8 cellular contexts compared by ENCODE assay signal in genomic region chrX:75273483-75273882, GRCh38. TPM values are rescaled to one million over a fixed set of nuclear protein-coding genes. Genes with fewer than 3 reads are reported as not detected.
DNase-seq lines count a peak whose midpoint lies in the region; ATAC-seq, FAIRE-seq and TF ChIP-seq lines count a peak whose summit lies in the region.

No MANE protein-coding gene starts in this region.

- peaks cover 21% of the 10 kb centered on the region for H3K4me1 Mint-ChIP-seq in endothelial cell (ENCODE audit: unreplicated experiment)
- peaks cover 14 to 39% of the 10 kb centered on the region in 2 donors for H3K4me1 Mint-ChIP-seq in natural killer cell treated with Interleukin-12 subunit alpha and Interleukin-12 subunit beta and Interleukin-15 and Interleukin-18, amount 100 ng/mL, for 72 hours (ENCODE audit: low read depth in 2 of 2)

- no peaks in the 10 kb centered on the region for H3K9me3 Mint-ChIP-seq in endothelial cell (ENCODE audit: unreplicated experiment)
- H3K9me3 Mint-ChIP-seq in natural killer cell treated with Interleukin-12 subunit alpha and Interleukin-12 subunit beta and Interleukin-15 and Interleukin-18, amount 100 ng/mL, for 72 hours: no peaks in the 10 kb centered on the region

- TF ChIP-seq CTCF in GM12864 (IDR thresholded peaks at IDR 0.05; ENCODE audit: low read depth, low read length, missing control alignments): no peak
- TF ChIP-seq CTCF in endothelial cell (IDR thresholded peaks at IDR 0.05; ENCODE audit: unreplicated experiment): no peak
- TF ChIP-seq CTCF in D721Med (IDR thresholded peaks at IDR 0.05; ENCODE audit: insufficient read depth, missing control alignments): no peak

- in situ Hi-C loops in HAP-1 (cut with MboI; ENCODE audit: low sequenced_read_pairs): no loop called here

- FAIRE-seq in D721Med (lab: Jason Lieb, UNC): no peak

- peak overlapping the region; percentile 97 for H3K27ac Mint-ChIP-seq in endothelial cell (ENCODE audit: unreplicated experiment)
- peak overlapping the region; percentile 95 to 97 for H3K27ac Mint-ChIP-seq in natural killer cell treated with Interleukin-12 subunit alpha and Interleukin-12 subunit beta and Interleukin-15 and Interleukin-18, amount 100 ng/mL, for 72 hours

- H3K36me3 ChIP-seq in HAP-1 (replicated peaks): no peaks in the 10 kb centered on the region

- H3K4me1 ChIP-seq in HAP-1: peaks cover 25% of the 10 kb centered on the region

- peaks cover 4% of the 10 kb centered on the region for H3K27me3 Mint-ChIP-seq in endothelial cell (ENCODE audit: unreplicated experiment)
- peaks cover 0 to 11% of the 10 kb centered on the region in 2 donors for H3K27me3 Mint-ChIP-seq in natural killer cell treated with Interleukin-12 subunit alpha and Interleukin-12 subunit beta and Interleukin-15 and Interleukin-18, amount 100 ng/mL, for 72 hours

- ATAC-seq in natural killer cell treated with Interleukin-12 subunit alpha and Interleukin-12 subunit beta and Interleukin-15 and Interleukin-18, amount 100 ng/mL, for 72 hours: peak; percentile 1 to 21

- DNase-seq in GM12864 (ENCODE audit: low read depth) (no peak), HAP-1 (ENCODE audit: low spot score in 2 of 2) (no peak), OCI-M1 (lab: John Stamatoyannopoulos, UW) (peak; percentile 89), endothelial cell (ENCODE audit: low spot score) (no peak), ecto neural progenitor cell (ENCODE audit: low spot score) (no peak), anterior cingulate cortex (lab: John Stamatoyannopoulos, UW) (no peak), D721Med (ENCODE audit: insufficient read length, low spot score) (no peak)
- DNase-seq in natural killer cell treated with Interleukin-12 subunit alpha and Interleukin-12 subunit beta and Interleukin-15 and Interleukin-18, amount 100 ng/mL, for 72 hours (ENCODE audit: low spot score): no peak

- no peaks in the 10 kb centered on the region for H3K9me3 ChIP-seq in HAP-1

- H3K36me3 Mint-ChIP-seq in endothelial cell (ENCODE audit: low read depth, unreplicated experiment): no peaks in the 10 kb centered on the region
- H3K36me3 Mint-ChIP-seq in natural killer cell treated with Interleukin-12 subunit alpha and Interleukin-12 subunit beta and Interleukin-15 and Interleukin-18, amount 100 ng/mL, for 72 hours: no peaks in the 10 kb centered on the region

- no peaks in the 10 kb centered on the region for H3K27me3 ChIP-seq in HAP-1 (ENCODE audit: low read depth)

- peak overlapping the region; percentile 99 for H3K4me3 Mint-ChIP-seq in endothelial cell (ENCODE audit: unreplicated experiment)
- peak overlapping the region; percentile 91 for H3K4me3 Mint-ChIP-seq in natural killer cell treated with Interleukin-12 subunit alpha and Interleukin-12 subunit beta and Interleukin-15 and Interleukin-18, amount 100 ng/mL, for 72 hours

- peak overlapping the region; percentile 89 for H3K4me3 ChIP-seq in GM12864 (ENCODE audit: low read depth, low read length)
- peak overlapping the region; percentile 55 for H3K4me3 ChIP-seq in HAP-1

RNA-seq across cellular contexts. Expression of gene UPRT, which starts 0.4 kb away (rescaled TPM):
- total RNA-seq in endothelial cell (ENCODE audit: unreplicated experiment): 18.7 TPM
- total RNA-seq in natural killer cell treated with Interleukin-12 subunit alpha and Interleukin-12 subunit beta and Interleukin-15 and Interleukin-18, amount 100 ng/mL, for 72 hours: 10 to 100 TPM; 20.6 to 26.3 TPM
